Comparison of ENCODE assay signal across 8 cellular contexts in genomic region chr14:75229923-75230792, GRCh38. TPM values are rescaled to one million over a fixed set of nuclear protein-coding genes. Genes with fewer than 3 reads are reported as not detected.
DNase-seq lines count a peak whose midpoint lies in the region; ATAC-seq and TF ChIP-seq lines count a peak whose summit lies in the region.

No MANE protein-coding gene starts in this region.

- peaks cover 6% of the 10 kb centered on the region for H3K4me1 ChIP-seq in parathyroid adenoma
- no peaks in the 10 kb centered on the region for H3K4me1 ChIP-seq in ovary (ENCODE audit: insufficient read depth)

- peaks cover 13% of the 10 kb centered on the region for H3K27me3 Mint-ChIP-seq in endothelial cell (ENCODE audit: unreplicated experiment)

- H2AFZ ChIP-seq in parathyroid adenoma: peak overlapping the region; percentile 34

- H3K4me1 Mint-ChIP-seq in endothelial cell (ENCODE audit: unreplicated experiment): peaks cover 54% of the 10 kb centered on the region

- H3K27ac Mint-ChIP-seq in endothelial cell (ENCODE audit: unreplicated experiment): peak overlapping the region; percentile 81

- peak; percentile 17 for DNase-seq in AG08396 (ENCODE audit: low spot score)
- DNase-seq in activated CD4-positive, alpha-beta T cell treated with anti-CD3 and anti-CD28 coated beads for 48 hours: peak; percentile 46
- DNase-seq in endothelial cell (ENCODE audit: low spot score): no peak
- DNase-seq in ovary: no peak

- no peak for TF ChIP-seq POLR2A in ovary (IDR thresholded peaks at IDR 0.05)

- H3K9me3 Mint-ChIP-seq in endothelial cell (ENCODE audit: unreplicated experiment): no peaks in the 10 kb centered on the region

- H3K4me3 Mint-ChIP-seq in endothelial cell (ENCODE audit: unreplicated experiment): no peak overlapping the region

- ATAC-seq in GM18868 (IDR thresholded peaks at IDR 0.05; ENCODE audit: unreplicated experiment): peak; percentile 62
- no peak for ATAC-seq in HG03159 (IDR thresholded peaks at IDR 0.05; ENCODE audit: unreplicated experiment)

- intact Hi-C loops in ovary (cut with DNase I): no loop called here

- peak; percentile 56 for TF ChIP-seq CTCF in endothelial cell (IDR thresholded peaks at IDR 0.05; ENCODE audit: unreplicated experiment)
- TF ChIP-seq CTCF in parathyroid adenoma (IDR thresholded peaks at IDR 0.05): no peak
- TF ChIP-seq CTCF in ovary (IDR thresholded peaks at IDR 0.05): no peak

- H3K27ac ChIP-seq in KOPT-K1 (ENCODE audit: low read depth, low read length, poor library complexity, severe bottlenecking) (peak overlapping the region; percentile 47), parathyroid adenoma (no peak overlapping the region), ovary (no peak overlapping the region)

- H3K9ac ChIP-seq in parathyroid adenoma: no peak overlapping the region

- H3K36me3 ChIP-seq in KOPT-K1 (ENCODE audit: insufficient read depth, low read length): no peaks in the 10 kb centered on the region
- H3K36me3 ChIP-seq in parathyroid adenoma (ENCODE audit: control insufficient read depth, insufficient read depth, low read length): no peaks in the 10 kb centered on the region
- H3K36me3 ChIP-seq in ovary: no peaks in the 10 kb centered on the region

- no peaks in the 10 kb centered on the region for H3K79me2 ChIP-seq in parathyroid adenoma

- TF ChIP-seq EP300 in ovary (IDR thresholded peaks at IDR 0.05): no peak

- WGBS in ovary, 3 donors: 78 to 85% (median 82%) methylated on average over 6 of the region's 6 CpGs

- H3K36me3 Mint-ChIP-seq in endothelial cell (ENCODE audit: low read depth, unreplicated experiment): peaks cover 7% of the 10 kb centered on the region

- no peaks in the 10 kb centered on the region for H3K27me3 ChIP-seq in parathyroid adenoma (ENCODE audit: control insufficient read depth, insufficient read depth, low read length)
- H3K27me3 ChIP-seq in ovary: no peaks in the 10 kb centered on the region

- H3K4me2 ChIP-seq in parathyroid adenoma (ENCODE audit: low read length): no peak overlapping the region

- H3K9me3 ChIP-seq in KOPT-K1 (ENCODE audit: insufficient read depth, low read length, poor library complexity, severe bottlenecking) (no peaks in the 10 kb centered on the region), parathyroid adenoma (ENCODE audit: control insufficient read depth, low read length) (no peaks in the 10 kb centered on the region), ovary (no peaks in the 10 kb centered on the region)

- H3K4me3 ChIP-seq in parathyroid adenoma (ENCODE audit: low read depth, low read length) (no peak overlapping the region), ovary (no peak overlapping the region)

RNA-seq across cellular contexts. Expression of gene FOS, which starts 48.5 kb away (rescaled TPM):
- 41.5 TPM for total RNA-seq in endothelial cell (ENCODE audit: unreplicated experiment)
- 1,000 to 10,000 TPM in 2 of 7 donors, 100 to 1,000 TPM in 5; 115 to 2,019 (median 178) TPM for total RNA-seq in ovary
- polyA plus RNA-seq in ovary: 100 to 1,000 TPM; 129 to 499 TPM

RNA-seq across cellular contexts. Expression of gene TMED10, which starts 53.7 kb away (rescaled TPM):
- 312 TPM for total RNA-seq in endothelial cell (ENCODE audit: unreplicated experiment)
- 100 to 1,000 TPM; 172 to 446 (median 287) TPM for total RNA-seq in ovary
- polyA plus RNA-seq in ovary: 100 to 1,000 TPM; 164 to 315 TPM

Comparison
In these comparisons a context has a peak if more than half of its experiments do, and no peak if none do; other contexts are left out.
1. DNase-seq: peak in AG08396 (single experiment) and activated CD4-positive, alpha-beta T cell treated with anti-CD3 and anti-CD28 coated beads for 48 hours (single experiment); none in endothelial cell (single experiment) and ovary (0 of 5).